ENCODE assay signal across 1 cellular context in the genomic region with DNA sequence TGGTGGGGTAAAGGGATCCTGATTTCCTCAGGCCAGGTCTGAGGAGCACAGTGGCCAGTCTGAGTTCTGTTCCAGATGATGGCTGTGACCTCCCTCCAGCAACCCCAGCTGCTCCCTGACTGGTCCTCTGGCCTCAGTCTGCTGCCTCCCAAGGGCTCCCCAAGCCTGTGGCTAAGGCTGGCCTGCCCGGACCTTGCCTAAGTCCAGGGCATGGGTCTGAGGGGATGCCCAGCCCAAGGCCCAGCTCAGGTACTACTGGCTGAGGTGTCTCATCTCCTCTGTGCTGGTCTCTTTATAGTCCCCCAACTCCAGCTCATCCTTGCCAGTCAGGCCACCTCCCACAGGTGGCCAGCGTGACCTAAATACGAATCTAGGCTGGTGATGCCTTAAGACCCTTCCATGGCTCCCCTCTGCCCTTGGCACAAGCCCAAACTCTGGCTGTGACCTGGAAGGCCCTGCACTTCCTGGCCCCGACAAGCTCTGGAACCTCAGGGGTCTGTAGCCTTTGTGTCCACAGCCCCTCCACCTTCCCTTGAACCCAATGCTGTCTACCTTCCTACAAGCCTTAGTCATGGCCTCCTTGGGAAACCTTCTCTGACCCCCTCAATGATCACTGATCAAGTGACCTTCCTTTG.
TF ChIP-seq lines count a peak whose summit lies in the region.

No MANE protein-coding gene starts in this region.

TF ChIP-seq in IMR-90, 13 proteins besides CTCF, POLR2A, EP300 and RAD21 (continued from another document):
- TF ChIP-seq, protein P1, sequence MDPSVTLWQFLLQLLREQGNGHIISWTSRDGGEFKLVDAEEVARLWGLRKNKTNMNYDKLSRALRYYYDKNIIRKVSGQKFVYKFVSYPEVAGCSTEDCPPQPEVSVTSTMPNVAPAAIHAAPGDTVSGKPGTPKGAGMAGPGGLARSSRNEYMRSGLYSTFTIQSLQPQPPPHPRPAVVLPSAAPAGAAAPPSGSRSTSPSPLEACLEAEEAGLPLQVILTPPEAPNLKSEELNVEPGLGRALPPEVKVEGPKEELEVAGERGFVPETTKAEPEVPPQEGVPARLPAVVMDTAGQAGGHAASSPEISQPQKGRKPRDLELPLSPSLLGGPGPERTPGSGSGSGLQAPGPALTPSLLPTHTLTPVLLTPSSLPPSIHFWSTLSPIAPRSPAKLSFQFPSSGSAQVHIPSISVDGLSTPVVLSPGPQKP (IDR thresholded peaks at IDR 0.05; ENCODE audit: borderline replicate concordance, low read depth, low read length): no peak
- TF ChIP-seq NFE2L2 (IDR thresholded peaks at IDR 0.05; ENCODE audit: low read depth, low read length): no peak
- no peak for TF ChIP-seq MXI1 (IDR thresholded peaks at IDR 0.05; ENCODE audit: borderline replicate concordance, low read depth, low read length)
- no peak for TF ChIP-seq FOS (IDR thresholded peaks at IDR 0.05; ENCODE audit: low read depth, low read length)
- TF ChIP-seq CHD1 (IDR thresholded peaks at IDR 0.05; ENCODE audit: low read depth, low read length): no peak
- TF ChIP-seq CEBPB (IDR thresholded peaks at IDR 0.05; ENCODE audit: low read depth, low read length): no peak
- TF ChIP-seq RFX5 (IDR thresholded peaks at IDR 0.05; ENCODE audit: low read depth, low read length): no peak
